ENCODE assay signal across 19 cellular contexts in the genomic region with DNA sequence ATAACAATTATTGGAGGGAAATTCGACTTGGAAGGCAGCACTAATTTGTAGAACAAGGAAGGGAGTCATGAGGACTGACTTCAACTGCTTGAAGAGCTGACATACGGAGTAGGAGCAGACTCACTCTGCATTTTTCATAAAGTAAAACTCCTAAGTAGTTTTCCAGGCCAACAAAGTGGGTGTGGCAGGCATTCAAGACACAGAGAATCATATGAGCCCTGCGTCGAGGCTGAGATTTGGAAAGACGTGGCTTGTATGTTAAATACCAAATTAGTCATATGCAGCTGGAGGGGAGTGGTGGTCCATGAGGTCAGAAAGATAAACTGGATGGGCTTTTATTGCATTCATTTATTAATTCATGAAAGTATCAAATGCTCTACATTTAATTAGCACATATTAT.
"Had no signal": no experiment of that assay in that cellular context is flagged by ENCODE, and none has a peak within 500 bp of the region (broad histone marks: within the 10 kb centered on the region; RNA-seq: fewer than 3 reads in every experiment).

No MANE protein-coding gene starts in this region.

- H3K9me3 ChIP-seq: SJCRH30 had no signal

- H3K9ac ChIP-seq: KMS-11 had no signal

- H3K4me2 ChIP-seq: KMS-11 had no signal

- H3K36me3 ChIP-seq: SJCRH30 had no signal

- H3K27me3 ChIP-seq: SJCRH30 had no signal

- H3K27ac ChIP-seq: KMS-11, SJCRH30 had no signal

- DNase-seq: IMR-90, Kasumi-1, MM.1S, NCI-H1092 treated with DMSO at 0.1 percent for 48 hours, NCI-H1436, NCI-H187, NCI-H2029, NCI-H2081 treated with DMSO at 0.1 percent for 48 hours, NCI-H2171, NCI-H226, NCI-H446, NCI-H510A, NCI-H524 treated with DMSO at 0.1 percent for 48 hours, NCI-H69, NCI-H774, Right ventricle myocardium superior, RPMI8226, SJCRH30 had no signal

- H3K4me3 ChIP-seq: SJCRH30 had no signal
